In the genomic region with DNA sequence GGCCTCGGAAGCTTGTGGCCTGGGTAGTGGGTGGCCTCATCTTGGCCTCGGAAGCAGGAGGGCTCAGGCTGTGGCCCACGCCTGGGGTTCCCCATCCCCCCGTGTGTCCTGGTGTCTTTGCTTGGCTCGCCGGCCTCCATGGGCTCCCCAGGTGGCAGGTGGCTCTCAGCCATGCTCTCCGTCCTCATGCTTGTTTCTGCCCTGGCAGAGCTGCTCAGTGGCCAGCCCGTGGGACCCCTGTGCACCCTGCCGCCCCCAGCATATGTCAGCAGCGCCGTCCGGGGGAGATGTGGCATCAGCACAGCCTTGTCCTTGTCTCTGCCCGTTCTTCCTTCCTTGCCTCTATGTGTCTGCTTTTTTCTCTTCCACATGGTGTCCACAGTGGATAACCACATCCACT, we compare ENCODE assay signal across 30 cellular contexts. TPM values are rescaled to one million over a fixed set of nuclear protein-coding genes. Genes with fewer than 3 reads are reported as not detected.
"Had no signal": no experiment of that assay in that cellular context is flagged by ENCODE, and none has a peak within 500 bp of the region (broad histone marks: within the 10 kb centered on the region; RNA-seq: fewer than 3 reads in every experiment).

No MANE protein-coding gene starts in this region.

- H3K27me3 ChIP-seq: heart right ventricle, sigmoid colon, spleen, thyroid gland had no signal

- H3K4me1 ChIP-seq: thyroid gland had no signal

- H3K27ac Mint-ChIP-seq: activated B cell treated with CpG ODN at 0.5 μM for 24 hours; activated CD4-positive, alpha-beta memory T cell treated with anti-CD3 and anti-CD28 coated beads for 36 hours; activated CD4-positive, alpha-beta T cell treated with anti-CD3 and anti-CD28 coated beads for 36 hours; activated CD8-positive, alpha-beta memory T cell treated with anti-CD3 and anti-CD28 coated beads, Interleukin-2, amount 10 ng/mL, durations not matched to agents 7 days and 5 days had no signal

- H3K4me3 ChIP-seq: heart right ventricle, mucosa of descending colon, sigmoid colon, spleen, thyroid gland had no signal

- H3K4me1 Mint-ChIP-seq: activated B cell treated with CpG ODN at 0.5 μM for 24 hours; activated CD4-positive, alpha-beta T cell treated with anti-CD3 and anti-CD28 coated beads for 36 hours; activated CD8-positive, alpha-beta memory T cell treated with anti-CD3 and anti-CD28 coated beads, Interleukin-2, amount 10 ng/mL, durations not matched to agents 7 days and 5 days; activated naive CD4-positive, alpha-beta T cell treated with anti-CD3 and anti-CD28 coated beads, Interleukin-2, amount 10 ng/mL, durations not matched to agents 7 days and 5 days; endodermal cell had no signal

- H3K4me3 Mint-ChIP-seq: activated B cell treated with CpG ODN at 0.5 μM for 24 hours; activated CD4-positive, alpha-beta memory T cell treated with anti-CD3 and anti-CD28 coated beads for 36 hours; activated CD4-positive, alpha-beta T cell treated with anti-CD3 and anti-CD28 coated beads for 36 hours; activated CD8-positive, alpha-beta memory T cell treated with anti-CD3 and anti-CD28 coated beads, Interleukin-2, amount 10 ng/mL, durations not matched to agents 7 days and 5 days; activated naive CD4-positive, alpha-beta T cell treated with anti-CD3 and anti-CD28 coated beads, Interleukin-2, amount 10 ng/mL, durations not matched to agents 7 days and 5 days; brain; endodermal cell; naive B cell; T-helper 1 cell treated with Interleukin-12 subunit alpha and Interleukin-12 subunit beta and Interleukin-4 antibody, amounts not matched to agents 30 μg/mL and 1 μg/mL, for 36 hours had no signal

- H3K27me3 Mint-ChIP-seq: activated B cell treated with CpG ODN at 0.5 μM for 24 hours; activated CD4-positive, alpha-beta memory T cell treated with anti-CD3 and anti-CD28 coated beads for 36 hours; activated CD4-positive, alpha-beta T cell treated with anti-CD3 and anti-CD28 coated beads for 36 hours; activated CD8-positive, alpha-beta memory T cell treated with anti-CD3 and anti-CD28 coated beads, Interleukin-2, amount 10 ng/mL, durations not matched to agents 7 days and 5 days; activated naive CD4-positive, alpha-beta T cell treated with anti-CD3 and anti-CD28 coated beads, Interleukin-2, amount 10 ng/mL, durations not matched to agents 7 days and 5 days; naive B cell had no signal

- H3K36me3 ChIP-seq: sigmoid colon, thyroid gland had no signal

- DNase-seq: activated B cell treated with CpG ODN at 0.5 μM for 24 hours; activated CD4-positive, alpha-beta memory T cell treated with anti-CD3 and anti-CD28 coated beads for 36 hours; activated CD4-positive, alpha-beta T cell treated with anti-CD3 and anti-CD28 coated beads for 36 hours; activated CD8-positive, alpha-beta memory T cell treated with anti-CD3 and anti-CD28 coated beads, Interleukin-2, amount 10 ng/mL, durations not matched to agents 7 days and 5 days; activated effector memory CD4-positive, alpha-beta T cell treated with anti-CD3 and anti-CD28 coated beads, Interleukin-2, amount 50 U/mL, for 16 hours; activated naive CD4-positive, alpha-beta T cell treated with anti-CD3 and anti-CD28 coated beads, Interleukin-2, amount 10 ng/mL, durations not matched to agents 7 days and 5 days; activated T-cell treated with anti-CD3 and anti-CD28 coated beads for 4 hours; anterior cingulate cortex; endodermal cell; foreskin fibroblast; heart right ventricle; left colon; mesendoderm; mucosa of descending colon; naive B cell; occipital lobe; posterior cingulate gyrus; retina; sigmoid colon; spleen; stimulated activated CD4-positive, alpha-beta T cell treated with anti-CD3 and anti-CD28 coated beads, Interleukin-4, amount 100 ng/mL, for 1 hour; stimulated activated naive CD4-positive, alpha-beta T cell; thyroid gland had no signal

- H3K36me3 Mint-ChIP-seq: activated CD8-positive, alpha-beta memory T cell treated with anti-CD3 and anti-CD28 coated beads, Interleukin-2, amount 10 ng/mL, durations not matched to agents 7 days and 5 days; naive B cell had no signal

- H3K27ac ChIP-seq: epithelial cell of prostate, heart right ventricle, sigmoid colon, spleen, thyroid gland had no signal

- H3K9me3 Mint-ChIP-seq: activated B cell treated with CpG ODN at 0.5 μM for 24 hours; activated CD4-positive, alpha-beta memory T cell treated with anti-CD3 and anti-CD28 coated beads for 36 hours; activated naive CD4-positive, alpha-beta T cell treated with anti-CD3 and anti-CD28 coated beads, Interleukin-2, amount 10 ng/mL, durations not matched to agents 7 days and 5 days; brain; endodermal cell; naive B cell; T-helper 1 cell treated with Interleukin-12 subunit alpha and Interleukin-12 subunit beta and Interleukin-4 antibody, amounts not matched to agents 30 μg/mL and 1 μg/mL, for 36 hours had no signal

- ATAC-seq: activated CD4-positive, alpha-beta T cell treated with anti-CD3 and anti-CD28 coated beads for 36 hours; activated CD8-positive, alpha-beta memory T cell treated with anti-CD3 and anti-CD28 coated beads, Interleukin-2, amount 10 ng/mL, durations not matched to agents 7 days and 5 days; heart right ventricle; left colon; mucosa of descending colon had no signal

- H3K9me3 ChIP-seq: heart right ventricle, mucosa of descending colon, sigmoid colon, spleen, thyroid gland had no signal

RNA-seq across cellular contexts. Expression of a gene that starts 49.4 kb away (rescaled TPM):
- total RNA-seq: activated B cell treated with CpG ODN at 0.5 μM for 24 hours; activated CD4-positive, alpha-beta memory T cell treated with anti-CD3 and anti-CD28 coated beads for 36 hours; activated CD4-positive, alpha-beta T cell treated with anti-CD3 and anti-CD28 coated beads for 36 hours; activated CD8-positive, alpha-beta memory T cell treated with anti-CD3 and anti-CD28 coated beads, Interleukin-2, amount 10 ng/mL, durations not matched to agents 7 days and 5 days; cardiac septum; endodermal cell; fibroblast of lung; left colon; mucosa of descending colon; occipital lobe; sigmoid colon; subcutaneous adipose tissue had no signal
- polyA plus RNA-seq: fibroblast of lung, neural cell had no signal
